ENCODE assay signal across 30 cellular contexts in the genomic region with DNA sequence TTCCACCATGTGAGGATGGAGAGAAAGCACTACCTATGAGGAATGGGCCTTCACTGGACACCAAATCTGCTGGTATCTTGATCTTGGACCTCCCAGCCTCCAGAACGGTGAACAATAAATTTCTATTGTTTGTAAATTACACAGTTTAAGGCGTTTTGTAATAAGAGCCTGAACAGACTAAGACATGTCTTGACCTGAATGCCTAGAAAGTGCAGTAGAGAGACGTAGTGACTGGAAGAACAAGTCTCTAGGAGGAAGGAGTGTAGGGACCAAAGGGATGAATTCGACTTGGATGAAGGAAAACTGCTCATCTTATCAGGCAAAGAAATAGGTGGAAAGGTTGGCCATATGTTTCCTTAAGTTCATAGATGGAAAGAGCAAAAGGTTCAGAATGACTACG.
"Had no signal": no experiment of that assay in that cellular context is flagged by ENCODE, and none has a peak within 500 bp of the region (broad histone marks: within the 10 kb centered on the region; RNA-seq: fewer than 3 reads in every experiment).

No MANE protein-coding gene starts in this region.

- H3K27ac Mint-ChIP-seq: activated CD4-positive, alpha-beta T cell treated with anti-CD3 and anti-CD28 coated beads for 36 hours; activated CD4-positive, alpha-beta T cell treated with anti-CD3 and anti-CD28 coated beads, Interleukin-2, amount 10 ng/mL, durations not matched to agents 7 days and 5 days; activated CD8-positive, alpha-beta T cell treated with anti-CD3 and anti-CD28 coated beads, Interleukin-2, amount 10 ng/mL, durations not matched to agents 7 days and 5 days; activated naive CD4-positive, alpha-beta T cell treated with anti-CD3 and anti-CD28 coated beads for 36 hours; activated naive CD4-positive, alpha-beta T cell treated with anti-CD3 and anti-CD28 coated beads, Interleukin-2, amount 50 U/mL, for 72 hours; activated T-cell treated with anti-CD3 and anti-CD28 coated beads, Interleukin-2, amount 50 U/mL, for 24 hours; brain; T-helper 1 cell treated with Interleukin-12 subunit alpha and Interleukin-12 subunit beta and Interleukin-4 antibody, amounts not matched to agents 30 μg/mL and 1 μg/mL, for 36 hours; T-helper 2 cell treated with Interferon-gamma antibody and Interleukin-4, amounts not matched to agents 5 μg/mL and 100 μg/mL, for 36 hours had no signal

- H3K4me3 Mint-ChIP-seq: activated CD4-positive, alpha-beta T cell treated with anti-CD3 and anti-CD28 coated beads for 36 hours; activated CD4-positive, alpha-beta T cell treated with anti-CD3 and anti-CD28 coated beads, Interleukin-2, amount 10 ng/mL, durations not matched to agents 7 days and 5 days; activated CD8-positive, alpha-beta T cell treated with anti-CD3 and anti-CD28 coated beads, Interleukin-2, amount 10 ng/mL, durations not matched to agents 7 days and 5 days; activated naive CD4-positive, alpha-beta T cell treated with anti-CD3 and anti-CD28 coated beads for 36 hours; activated T-cell treated with anti-CD3 and anti-CD28 coated beads, Interleukin-2, amount 50 U/mL, for 24 hours; brain; central memory CD8-positive, alpha-beta T cell; T-helper 1 cell treated with Interleukin-12 subunit alpha and Interleukin-12 subunit beta and Interleukin-4 antibody, amounts not matched to agents 30 μg/mL and 1 μg/mL, for 36 hours; T-helper 2 cell treated with Interferon-gamma antibody and Interleukin-4, amounts not matched to agents 5 μg/mL and 100 μg/mL, for 36 hours had no signal

- H3K36me3 ChIP-seq: adrenal gland, cardiac muscle cell, Peyer's patch, SJSA1 had no signal

- ATAC-seq: activated CD4-positive, alpha-beta T cell treated with anti-CD3 and anti-CD28 coated beads for 36 hours; activated CD8-positive, alpha-beta T cell treated with anti-CD3 and anti-CD28 coated beads, Interleukin-2, amount 10 ng/mL, durations not matched to agents 7 days and 5 days; activated naive CD4-positive, alpha-beta T cell treated with anti-CD3 and anti-CD28 coated beads, Interleukin-2, amount 50 U/mL, for 72 hours; K562; PC-3 had no signal

- H3K9me3 ChIP-seq: adrenal gland, Peyer's patch, SJSA1, SK-N-SH had no signal

- H3K4me1 ChIP-seq: adrenal gland, Peyer's patch had no signal

- H3K9ac ChIP-seq: SK-N-SH had no signal

- FAIRE-seq: K562, TTC549 had no signal

- DNase-seq: activated CD4-positive, alpha-beta T cell treated with anti-CD3 and anti-CD28 coated beads for 36 hours; activated CD4-positive, alpha-beta T cell treated with anti-CD3 and anti-CD28 coated beads, Interleukin-2, amount 10 ng/mL, durations not matched to agents 7 days and 5 days; activated CD4-positive, alpha-beta T cell treated with anti-CD3 and anti-CD28 coated beads, Interleukin-2, amount 50 U/mL, for 48 hours; activated CD8-positive, alpha-beta T cell treated with anti-CD3 and anti-CD28 coated beads, Interleukin-2, amount 10 ng/mL, durations not matched to agents 7 days and 5 days; activated gamma-delta T cell treated with Interleukin-2 at 50 U/mL for 16 hours; activated naive CD4-positive, alpha-beta T cell treated with anti-CD3 and anti-CD28 coated beads for 36 hours; activated T-cell treated with anti-CD3 and anti-CD28 coated beads, Interleukin-2, amount 50 U/mL, for 24 hours; adrenal gland; NCI-H1092; NCI-H1436 treated with DMSO at 0.1 percent for 48 hours; NCI-H1694 treated with DMSO at 0.1 percent for 48 hours; NCI-H2029; NCI-H510A; NCI-H526; NCI-H748 treated with DMSO at 0.1 percent for 48 hours; NK-92 treated with Interleukin-12 subunit alpha and Interleukin-12 subunit beta, amount 100 ng/mL, for 24 hours; PC-3; Peyer's patch; RPMI8226; SHP77 treated with DMSO at 0.1 percent for 48 hours; SK-N-SH had no signal

- H3K9me3 Mint-ChIP-seq: activated CD4-positive, alpha-beta T cell treated with anti-CD3 and anti-CD28 coated beads, Interleukin-2, amount 10 ng/mL, durations not matched to agents 7 days and 5 days; activated naive CD4-positive, alpha-beta T cell treated with anti-CD3 and anti-CD28 coated beads for 36 hours; activated naive CD4-positive, alpha-beta T cell treated with anti-CD3 and anti-CD28 coated beads, Interleukin-2, amount 50 U/mL, for 72 hours; activated T-cell treated with anti-CD3 and anti-CD28 coated beads, Interleukin-2, amount 50 U/mL, for 24 hours; T-helper 1 cell treated with Interleukin-12 subunit alpha and Interleukin-12 subunit beta and Interleukin-4 antibody, amounts not matched to agents 30 μg/mL and 1 μg/mL, for 36 hours had no signal

- H3K4me1 Mint-ChIP-seq: activated CD4-positive, alpha-beta T cell treated with anti-CD3 and anti-CD28 coated beads for 36 hours; activated CD4-positive, alpha-beta T cell treated with anti-CD3 and anti-CD28 coated beads, Interleukin-2, amount 10 ng/mL, durations not matched to agents 7 days and 5 days; brain; central memory CD8-positive, alpha-beta T cell had no signal

- H3K27me3 Mint-ChIP-seq: activated CD4-positive, alpha-beta T cell treated with anti-CD3 and anti-CD28 coated beads, Interleukin-2, amount 10 ng/mL, durations not matched to agents 7 days and 5 days; activated T-cell treated with anti-CD3 and anti-CD28 coated beads, Interleukin-2, amount 50 U/mL, for 24 hours; brain; central memory CD8-positive, alpha-beta T cell had no signal

- H3K27ac ChIP-seq: adrenal gland, cardiac muscle cell, Peyer's patch, SJSA1 had no signal

- H3K4me3 ChIP-seq: adrenal gland, cardiac muscle cell, K562, Peyer's patch, SJSA1 had no signal

- H3K4me2 ChIP-seq: SK-N-SH had no signal

- H3K27me3 ChIP-seq: adrenal gland, cardiac muscle cell, Peyer's patch, SJSA1 had no signal

- H3K36me3 Mint-ChIP-seq: activated naive CD4-positive, alpha-beta T cell treated with anti-CD3 and anti-CD28 coated beads, Interleukin-2, amount 50 U/mL, for 72 hours; brain had no signal
